In genomic region chr17:4854181-4854681, GRCh38 we compare ENCODE assay signal across 15 cellular contexts. TPM values are rescaled to one million over a fixed set of nuclear protein-coding genes. Genes with fewer than 3 reads are reported as not detected.
DNase-seq lines count a peak whose midpoint lies in the region; FAIRE-seq and TF ChIP-seq lines count a peak whose summit lies in the region.
"Had no signal": no experiment of that assay in that cellular context is flagged by ENCODE, and none has a peak within 500 bp of the region (broad histone marks: within the 10 kb centered on the region; RNA-seq: fewer than 3 reads in every experiment).

No MANE protein-coding gene starts in this region.

- peak overlapping the region in 4 of 5 experiments; percentile 4 to 46 (median 32) for H3K4me3 Mint-ChIP-seq in brain
- no peak overlapping the region for H3K4me3 Mint-ChIP-seq in T-helper 2 cell treated with Interferon-gamma antibody and Interleukin-4, amounts not matched to agents 5 μg/mL and 100 μg/mL, for 36 hours

- H3K9me3 ChIP-seq in A673 (ENCODE audit: low read depth, low read length, poor library complexity, severe bottlenecking) = no peaks in the 10 kb centered on the region
- H3K9me3 ChIP-seq in left ventricle myocardium inferior (replicated peaks) = no peaks in the 10 kb centered on the region
- H3K9me3 ChIP-seq: neutrophil, tibial nerve had no signal

- H3K36me3 ChIP-seq in A673 (ENCODE audit: insufficient read depth, low read length, poor library complexity, severe bottlenecking) (no peaks in the 10 kb centered on the region), left ventricle myocardium inferior (peaks cover 11% of the 10 kb centered on the region)
- H3K36me3 ChIP-seq: tibial nerve had no signal

- H3K4me1 Mint-ChIP-seq in brain = peaks cover 68% of the 10 kb centered on the region
- H3K4me1 Mint-ChIP-seq in T-helper 2 cell treated with Interferon-gamma antibody and Interleukin-4, amounts not matched to agents 5 μg/mL and 100 μg/mL, for 36 hours (ENCODE audit: low read depth) = peaks cover 7% of the 10 kb centered on the region

- no peaks in the 10 kb centered on the region for H3K27me3 ChIP-seq in A673 (replicated peaks; ENCODE audit: insufficient read depth, low read depth, low read length, poor library complexity)
- H3K27me3 ChIP-seq in layer of hippocampus (ENCODE audit: control insufficient read depth, insufficient read depth, low read length) = no peaks in the 10 kb centered on the region
- no peaks in the 10 kb centered on the region for H3K27me3 ChIP-seq in left ventricle myocardium inferior (ENCODE audit: low read depth)
- H3K27me3 ChIP-seq: neutrophil, tibial nerve had no signal

- CTCF ChIA-PET in A673 (lab: Charles Lee) = no interaction called here

- TF ChIP-seq POLR2A in GM12891 (IDR thresholded peaks at IDR 0.05; ENCODE audit: low read depth, low read length) = no peak

- TF ChIP-seq CTCF in A673 (conservative IDR thresholded peaks at IDR 0.05; ENCODE audit: low read depth, low read length) (no peak), brain (conservative IDR thresholded peaks at IDR 0.05) (no peak), left ventricle myocardium inferior (IDR thresholded peaks at IDR 0.05; ENCODE audit: borderline replicate concordance) (no peak)

- POLR2A ChIA-PET in A673 (lab: Charles Lee; ENCODE audit: low non-redundant PET) = no interaction called here

- H3K4me1 ChIP-seq in A673 (ENCODE audit: insufficient read depth, low read length, poor library complexity, severe bottlenecking) (peaks cover 18% of the 10 kb centered on the region), left ventricle myocardium inferior (peaks cover 65% of the 10 kb centered on the region)

- H3K27ac ChIP-seq in A673 (ENCODE audit: low read depth, low read length, poor library complexity, severe bottlenecking) (peak overlapping the region; percentile 19), layer of hippocampus (ENCODE audit: low read depth, low read length) (peak overlapping the region; percentile 49), left ventricle myocardium inferior (replicated peaks) (no peak overlapping the region)
- H3K27ac ChIP-seq: HL-60, neutrophil, SK-N-MC had no signal

- H3K9me3 Mint-ChIP-seq in brain = no peaks in the 10 kb centered on the region
- H3K9me3 Mint-ChIP-seq in T-helper 2 cell treated with Interferon-gamma antibody and Interleukin-4, amounts not matched to agents 5 μg/mL and 100 μg/mL, for 36 hours = peaks cover 6% of the 10 kb centered on the region

- DNase-seq in A673 (ENCODE audit: low spot score) (no peak), GM12891 (ENCODE audit: insufficient read length, low spot score) (no peak), epidermal melanocyte (ENCODE audit: insufficient read length, low spot score) (no peak), left ventricle myocardium inferior (no peak)
- DNase-seq in effector CD4-positive, alpha-beta T cell = no peak
- DNase-seq in T-helper 2 cell treated with Interferon-gamma antibody and Interleukin-4, amounts not matched to agents 5 μg/mL and 100 μg/mL, for 36 hours (ENCODE audit: low spot score) = no peak
- DNase-seq: central memory CD4-positive, alpha-beta T cell; HCEC 1CT; hippocampal formation had no signal

- peaks cover 24% of the 10 kb centered on the region for H3K36me3 Mint-ChIP-seq in brain
- peaks cover 18% of the 10 kb centered on the region for H3K36me3 Mint-ChIP-seq in T-helper 2 cell treated with Interferon-gamma antibody and Interleukin-4, amounts not matched to agents 5 μg/mL and 100 μg/mL, for 36 hours (ENCODE audit: low read depth)

- H3K27me3 Mint-ChIP-seq in brain = no peaks in the 10 kb centered on the region
- no peaks in the 10 kb centered on the region for H3K27me3 Mint-ChIP-seq in T-helper 2 cell treated with Interferon-gamma antibody and Interleukin-4, amounts not matched to agents 5 μg/mL and 100 μg/mL, for 36 hours (ENCODE audit: low read depth)

- H3K4me3 ChIP-seq in A673 (ENCODE audit: low read depth, low read length, poor library complexity, severe bottlenecking) (no peak overlapping the region), left ventricle myocardium inferior (no peak overlapping the region)
- H3K4me3 ChIP-seq: SK-N-MC, tibial nerve had no signal

- peak overlapping the region; percentile 57 to 97 (median 89) for H3K27ac Mint-ChIP-seq in brain
- H3K27ac Mint-ChIP-seq in T-helper 2 cell treated with Interferon-gamma antibody and Interleukin-4, amounts not matched to agents 5 μg/mL and 100 μg/mL, for 36 hours = no peak overlapping the region

- peak; percentile 20 for FAIRE-seq in GM12891 (lab: Jason Lieb, UNC)

- intact Hi-C loops in A673 (cut with micrococcal nuclease; ENCODE audit: unreplicated experiment) (no loop called here), left ventricle myocardium inferior (cut with micrococcal nuclease) (no loop called here)

- BruUV-seq in A673 (replicated peaks; lab: Mats Ljungman, UMichigan) = no TSS peak

TF ChIP-seq in GM12891, 5 proteins besides CTCF, POLR2A, EP300 and RAD21:
- no peak for TF ChIP-seq TAF1 (IDR thresholded peaks at IDR 0.05; ENCODE audit: low read depth, low read length)
- no peak for TF ChIP-seq POLR2AphosphoS5 (IDR thresholded peaks at IDR 0.05; ENCODE audit: low read depth, low read length)
- no peak for TF ChIP-seq PAX5 (IDR thresholded peaks at IDR 0.05; ENCODE audit: insufficient read depth, low read length, severe bottlenecking)
- TF ChIP-seq POU2F2 (IDR thresholded peaks at IDR 0.05; ENCODE audit: low read depth, low read length) = no peak
- TF ChIP-seq SPI1 (IDR thresholded peaks at IDR 0.05; ENCODE audit: low read depth, low read length) = no peak

RNA-seq across cellular contexts. Expression of gene MINK1, which starts 21.1 kb away (rescaled TPM):
- total RNA-seq in A673 (2021) = 67.7 and 72.1 TPM in 2 replicates
- 38.9 TPM for polyA plus RNA-seq in GM12891 (2012; ENCODE audit: low read depth, missing spikeins)
- polyA plus RNA-seq in brain (ENCODE audit: insufficient read depth, low read depth, low replicate concordance) = 61.8 TPM
- 50.9 TPM for total RNA-seq in left ventricle myocardium inferior

RNA-seq across cellular contexts. Expression of gene C17orf107, which starts 45.1 kb away (rescaled TPM):
- total RNA-seq in A673 (2021) (2.7 and 4.8 TPM in 2 replicates), left ventricle myocardium inferior (0.80 TPM)
- polyA plus RNA-seq in GM12891 (2012; ENCODE audit: low read depth, missing spikeins) = 0.12 TPM
- polyA plus RNA-seq in brain (ENCODE audit: insufficient read depth, low read depth, low replicate concordance) = 5.3 TPM

RNA-seq across cellular contexts. Expression of gene PLD2, which starts 47.3 kb away (rescaled TPM):
- total RNA-seq in A673 (2021) (20.1 and 31.7 TPM in 2 replicates), left ventricle myocardium inferior (11.2 TPM)
- 7.0 TPM for polyA plus RNA-seq in GM12891 (2012; ENCODE audit: low read depth, missing spikeins)
- 14.0 TPM for polyA plus RNA-seq in brain (ENCODE audit: insufficient read depth, low read depth, low replicate concordance)

RNA-seq across cellular contexts. Expression of gene CHRNE, which starts 48.7 kb away (rescaled TPM):
- total RNA-seq in A673 (2021) (0.21 and 0.79 TPM in 2 replicates), left ventricle myocardium inferior (1.5 TPM)
- polyA plus RNA-seq in GM12891 (2012; ENCODE audit: low read depth, missing spikeins) = 0.27 TPM
- 1.5 TPM for polyA plus RNA-seq in brain (ENCODE audit: insufficient read depth, low read depth, low replicate concordance)
